ENCODE assay signal across 8 cellular contexts in genomic region chr1:32754282-32755097, GRCh38. TPM values are rescaled to one million over a fixed set of nuclear protein-coding genes. Genes with fewer than 3 reads are reported as not detected.
A peak's percentile ranks its signal among the peaks of the same experiment; 100 is the strongest.
DNase-seq lines count a peak whose midpoint lies in the region; ATAC-seq and TF ChIP-seq lines count a peak whose summit lies in the region.

No MANE protein-coding gene starts in this region.

- ATAC-seq in activated T-cell treated with anti-CD3 and anti-CD28 coated beads, Interleukin-2, amount 50 U/mL, for 72 hours (replicated peaks in 1 of 2) = peak; percentile 79 to 86
- ATAC-seq in HG03025 (IDR thresholded peaks at IDR 0.05; ENCODE audit: low FRiP score, unreplicated experiment) = no peak

- H3K4me1 ChIP-seq in fibroblast of lung (ENCODE audit: control insufficient read depth, extremely low read depth, insufficient read depth, low read length) (peaks cover 10% of the 10 kb centered on the region), uterus (peaks cover 0 to 6% of the 10 kb centered on the region in 2 donors)

- peak overlapping the region; percentile 97 for H3K4me3 ChIP-seq in LNCaP clone FGC (ENCODE audit: low read depth, low read length)
- peak overlapping the region; percentile 36 to 65 (median 54) for H3K4me3 ChIP-seq in fibroblast of lung (replicated peaks in 1 of 4; ENCODE audit: control extremely low read depth in 1 of 4, insufficient read depth in 1 of 4, low read depth in 3 of 4, low read length in 4 of 4)
- H3K4me3 ChIP-seq in uterus = peak overlapping the region; percentile 49 to 66

- H2AFZ ChIP-seq in fibroblast of lung (ENCODE audit: low read length) = peak overlapping the region; percentile 83

- no peaks in the 10 kb centered on the region for H3K79me2 ChIP-seq in fibroblast of lung (ENCODE audit: control insufficient read depth, insufficient read depth, low read length)

- TF ChIP-seq CTCF in Calu3 (IDR thresholded peaks at IDR 0.05; ENCODE audit: unreplicated experiment) = peak; percentile 13
- TF ChIP-seq CTCF in LNCaP clone FGC (IDR thresholded peaks at IDR 0.05; ENCODE audit: control insufficient read depth, extremely low read depth, insufficient read depth) = no peak
- TF ChIP-seq CTCF in fibroblast of lung (conservative IDR thresholded peaks at IDR 0.05 in 1 of 2, IDR thresholded peaks at IDR 0.05 in 1 of 2; ENCODE audit: low read depth in 1 of 2, low read length in 2 of 2) = no peak
- TF ChIP-seq CTCF in uterus (IDR thresholded peaks at IDR 0.05) = no peak

- no peaks in the 10 kb centered on the region for H3K27me3 Mint-ChIP-seq in Calu3 (ENCODE audit: unreplicated experiment)
- peaks cover 14% of the 10 kb centered on the region for H3K27me3 Mint-ChIP-seq in activated T-cell treated with anti-CD3 and anti-CD28 coated beads, Interleukin-2, amount 50 U/mL, for 72 hours (ENCODE audit: low read depth)

- TF ChIP-seq POLR2A in uterus (IDR thresholded peaks at IDR 0.05) = no peak

- peak overlapping the region; percentile 99 for H3K4me2 ChIP-seq in fibroblast of lung (ENCODE audit: extremely low read depth, insufficient read depth, low read length)

- H3K36me3 Mint-ChIP-seq in Calu3 (ENCODE audit: insufficient read depth, unreplicated experiment) = peaks cover 35% of the 10 kb centered on the region
- no peaks in the 10 kb centered on the region for H3K36me3 Mint-ChIP-seq in activated T-cell treated with anti-CD3 and anti-CD28 coated beads, Interleukin-2, amount 50 U/mL, for 72 hours (ENCODE audit: insufficient read depth in 2 of 2)

- no peaks in the 10 kb centered on the region for H4K20me1 ChIP-seq in fibroblast of lung (ENCODE audit: control insufficient read depth, extremely low read depth, insufficient read depth, low read length)

- H3K36me3 ChIP-seq in fibroblast of lung (ENCODE audit: control insufficient read depth, insufficient read depth, low read length) = no peaks in the 10 kb centered on the region
- no peaks in the 10 kb centered on the region for H3K36me3 ChIP-seq in uterus

- H3K27me3 ChIP-seq in fibroblast of lung (ENCODE audit: control insufficient read depth, insufficient read depth, low read length) (peaks cover 6% of the 10 kb centered on the region), uterus (no peaks in the 10 kb centered on the region)

- CTCF ChIA-PET in Calu3 (lab: Charles Lee) = interaction anchor here (0.6 to 1.7 kb wide), 8 partner anchors 10 to 274 kb away, joined by 3 to 13 read pairs (median 7); a partner anchor contains a TSS

- BruUV-seq in Calu3 (replicated peaks; lab: Mats Ljungman, UMichigan) = TSS peak; percentile 40

- H3K9me3 ChIP-seq in fibroblast of lung (ENCODE audit: control insufficient read depth, insufficient read depth, low read depth, low read length) (no peaks in the 10 kb centered on the region), uterus (no peaks in the 10 kb centered on the region)

- peaks cover 54% of the 10 kb centered on the region for H3K4me1 Mint-ChIP-seq in Calu3 (ENCODE audit: low read depth, unreplicated experiment)
- peaks cover 17% of the 10 kb centered on the region for H3K4me1 Mint-ChIP-seq in activated T-cell treated with anti-CD3 and anti-CD28 coated beads, Interleukin-2, amount 50 U/mL, for 72 hours (ENCODE audit: low read depth)

- H3K27ac ChIP-seq in fibroblast of lung (ENCODE audit: insufficient read depth, low read length) (no peak overlapping the region), uterus (peak overlapping the region; percentile 49 to 74)

- H3K9ac ChIP-seq in fibroblast of lung (ENCODE audit: insufficient read depth, low read length) = peak overlapping the region; percentile 8

- H3K9me3 Mint-ChIP-seq in Calu3 (ENCODE audit: low read depth, unreplicated experiment) = no peaks in the 10 kb centered on the region
- H3K9me3 Mint-ChIP-seq in activated T-cell treated with anti-CD3 and anti-CD28 coated beads, Interleukin-2, amount 50 U/mL, for 72 hours = no peaks in the 10 kb centered on the region

- peak overlapping the region; percentile 79 for H3K27ac Mint-ChIP-seq in Calu3 (ENCODE audit: unreplicated experiment)
- no peak overlapping the region for H3K27ac Mint-ChIP-seq in activated T-cell treated with anti-CD3 and anti-CD28 coated beads, Interleukin-2, amount 50 U/mL, for 72 hours

- intact Hi-C loops in Calu3 (cut with micrococcal nuclease; ENCODE audit: unreplicated experiment) (no loop called here), uterus (cut with DNase I; ENCODE audit: low total_unique reads) (no loop called here)

- H3K4me3 Mint-ChIP-seq in Calu3 (ENCODE audit: low read depth, unreplicated experiment) = peak overlapping the region; percentile 92
- peak overlapping the region; percentile 54 to 58 for H3K4me3 Mint-ChIP-seq in activated T-cell treated with anti-CD3 and anti-CD28 coated beads, Interleukin-2, amount 50 U/mL, for 72 hours

- DNase-seq in Calu3 (peak; percentile 54), LNCaP clone FGC (ENCODE audit: low read depth) (no peak), fibroblast of lung (ENCODE audit: low read depth in 2 of 2) (peak in 1 of 2 donors; percentile 60), occipital lobe (lab: John Stamatoyannopoulos, UW) (peak; percentile 45), uterus (no peak), Kasumi-1 (lab: John Stamatoyannopoulos, UW) (no peak)
- DNase-seq in activated T-cell treated with anti-CD3 and anti-CD28 coated beads, Interleukin-2, amount 50 U/mL, for 72 hours = peak; percentile 61 to 81

RNA-seq across cellular contexts. Expression of gene SYNC, which starts 51.9 kb away (rescaled TPM):
- total RNA-seq in Calu3 (2022) = 0.19 and 0.51 TPM in 2 replicates
- not detected for total RNA-seq in activated T-cell treated with anti-CD3 and anti-CD28 coated beads, Interleukin-2, amount 50 U/mL, for 72 hours
- 43.7 and 58.1 TPM in 2 replicates for total RNA-seq in fibroblast of lung
- 31.5 and 50.9 TPM in 2 replicates for polyA plus RNA-seq in fibroblast of lung
- polyA plus RNA-seq in fibroblast of lung (2012) = 24.4 and 34.5 TPM in 2 replicates
- polyA minus RNA-seq in fibroblast of lung (ENCODE audit: low replicate concordance) = 8.8 and 12.8 TPM in 2 replicates
- total RNA-seq in occipital lobe = 4.1 TPM
- total RNA-seq in uterus = 10 to 100 TPM in 3 of 4 donors, 1 to 10 TPM in 1; 4.7 to 61.0 (median 18.1) TPM

Comparison
In these comparisons a context has a peak if more than half of its experiments do, and no peak if none do; other contexts are left out.
1. DNase-seq: peak in Calu3 (single experiment), activated T-cell treated with anti-CD3 and anti-CD28 coated beads, Interleukin-2, amount 50 U/mL, for 72 hours (2 of 2) and occipital lobe (single experiment); none in LNCaP clone FGC (single experiment), uterus (0 of 2) and Kasumi-1 (0 of 2).
2. Peak in every context shown above with its lines, with median percentiles within 50 percentile points of each other: H3K4me3 ChIP-seq.